1 cellular context compared by ENCODE assay signal in genomic region chr12:109093022-109093918, GRCh38.
A peak's percentile ranks its signal among the peaks of the same experiment; 100 is the strongest.
TF ChIP-seq lines count a peak whose summit lies in the region.

Gene ALKBH2 (minus strand): TSS chr12:109093472. CDS start chr12:109092786, 686 bp downstream.

TF ChIP-seq in HepG2, 621 proteins besides CTCF, POLR2A, EP300 and RAD21 (continued from another document and continues in another):
- TF ChIP-seq HIC2 (CRISPR knock-in tag; IDR thresholded peaks at IDR 0.05; ENCODE audit: low read depth) (no peak), THYN1 (CRISPR knock-in tag; IDR thresholded peaks at IDR 0.05; ENCODE audit: borderline replicate concordance, low read depth) (peak; percentile 55; the same call in 1 of the 2 replicates), ZNF672 (CRISPR knock-in tag; IDR thresholded peaks at IDR 0.05) (no peak), TP53 (CRISPR knock-in tag; conservative IDR thresholded peaks at IDR 0.05) (0 out of 2 replicates have a peak, but pooled peaks have one; percentile 7), REL (CRISPR knock-in tag; conservative IDR thresholded peaks at IDR 0.05) (peak; percentile 93; the same call in 1 of the 2 replicates), GATAD2A (CRISPR knock-in tag; IDR thresholded peaks at IDR 0.05) (peak; percentile 74), PRDM10 (CRISPR knock-in tag; IDR thresholded peaks at IDR 0.05; ENCODE audit: low read depth) (peak; percentile 64; the same call in 1 of the 2 replicates), TFE3 (CRISPR knock-in tag; IDR thresholded peaks at IDR 0.05) (peak; percentile 77), ZNF367 (CRISPR knock-in tag; IDR thresholded peaks at IDR 0.05; ENCODE audit: borderline replicate concordance) (0 out of 2 replicates have a peak, but pooled peaks have one; percentile 71), KLF9 (CRISPR knock-in tag; IDR thresholded peaks at IDR 0.05; ENCODE audit: low read depth) (0 out of 2 replicates have a peak, but pooled peaks have one; percentile 50), ZNF773 (CRISPR knock-in tag; IDR thresholded peaks at IDR 0.05; ENCODE audit: borderline replicate concordance) (peak; percentile 27; the same call in 1 of the 2 replicates), REXO4 (CRISPR knock-in tag; IDR thresholded peaks at IDR 0.05; ENCODE audit: borderline replicate concordance) (0 out of 2 replicates have a peak, but pooled peaks have one; percentile 27), ZBTB42 (CRISPR knock-in tag; IDR thresholded peaks at IDR 0.05) (peak; percentile 64), GPBP1L1 (CRISPR knock-in tag; IDR thresholded peaks at IDR 0.05) (no peak), MYNN (CRISPR knock-in tag; IDR thresholded peaks at IDR 0.05; ENCODE audit: low read depth) (peak; percentile 87; the same call in 1 of the 2 replicates), KMT2B (CRISPR knock-in tag; IDR thresholded peaks at IDR 0.05) (peak; percentile 97), BCL3 (CRISPR knock-in tag; IDR thresholded peaks at IDR 0.05) (peak; percentile 95; the same call in 1 of the 2 replicates), CHD2 (IDR thresholded peaks at IDR 0.05; ENCODE audit: low read depth, low read length) (peak; percentile 92), ZNF747 (CRISPR knock-in tag; IDR thresholded peaks at IDR 0.05; ENCODE audit: borderline replicate concordance) (peak; percentile 97), DMAP1 (CRISPR knock-in tag; IDR thresholded peaks at IDR 0.05) (peak; percentile 94), MTA1 (CRISPR knock-in tag; IDR thresholded peaks at IDR 0.05; ENCODE audit: borderline replicate concordance) (peak; percentile 73; the same call in 1 of the 2 replicates), ZBTB26 (CRISPR knock-in tag; IDR thresholded peaks at IDR 0.05; ENCODE audit: borderline replicate concordance) (peak; percentile 87), ZNF605 (CRISPR knock-in tag; IDR thresholded peaks at IDR 0.05) (peak; percentile 98), KAT8 (CRISPR knock-in tag; IDR thresholded peaks at IDR 0.05) (peak; percentile 96), ZNF589 (CRISPR knock-in tag; conservative IDR thresholded peaks at IDR 0.05) (peak; percentile 99), PLSCR1 (CRISPR knock-in tag; IDR thresholded peaks at IDR 0.05; ENCODE audit: borderline replicate concordance) (peak; percentile 91; the same call in 1 of the 2 replicates), TBL1XR1 (IDR thresholded peaks at IDR 0.05; ENCODE audit: borderline replicate concordance, low read length, partially characterized antibody) (peak; percentile 42), ATM (IDR thresholded peaks at IDR 0.05; ENCODE audit: borderline replicate concordance) (no peak), EEA1 (CRISPR knock-in tag; IDR thresholded peaks at IDR 0.05; ENCODE audit: borderline replicate concordance) (peak; percentile 38; the same call in 1 of the 2 replicates), TIGD3 (CRISPR knock-in tag; IDR thresholded peaks at IDR 0.05; ENCODE audit: borderline replicate concordance) (0 out of 2 replicates have a peak, but pooled peaks have one; percentile 45), ZFYVE20 (CRISPR knock-in tag; IDR thresholded peaks at IDR 0.05; ENCODE audit: borderline replicate concordance, low read depth) (peak; percentile 91; the same call in 1 of the 2 replicates), SRF (IDR thresholded peaks at IDR 0.05; ENCODE audit: low read depth, low read length) (no peak), ZNF34 (CRISPR knock-in tag; IDR thresholded peaks at IDR 0.05; ENCODE audit: borderline replicate concordance) (peak; percentile 63; the same call in 1 of the 2 replicates), GMEB2 (CRISPR knock-in tag; IDR thresholded peaks at IDR 0.05; ENCODE audit: low read depth) (peak; percentile 62; the same call in 1 of the 2 replicates), ARNT2 (CRISPR knock-in tag; IDR thresholded peaks at IDR 0.05; ENCODE audit: low read depth) (peak; percentile 98), ZNF230 (CRISPR knock-in tag; IDR thresholded peaks at IDR 0.05) (peak; percentile 95), ZNF468 (CRISPR knock-in tag; IDR thresholded peaks at IDR 0.05) (peak; percentile 54; the same call in 1 of the 2 replicates), ZNF282 (IDR thresholded peaks at IDR 0.05; ENCODE audit: partially characterized antibody) (no peak), ZBTB1 (CRISPR knock-in tag; IDR thresholded peaks at IDR 0.05; ENCODE audit: borderline replicate concordance) (no peak), ZNF3 (CRISPR knock-in tag; IDR thresholded peaks at IDR 0.05) (no peak), ZNF777 (CRISPR knock-in tag; IDR thresholded peaks at IDR 0.05) (peak; percentile 65), NR0B2 (CRISPR knock-in tag; IDR thresholded peaks at IDR 0.05) (peak; percentile 99), RAD51 (IDR thresholded peaks at IDR 0.05; ENCODE audit: borderline replicate concordance) (no peak), ZNF234 (CRISPR knock-in tag; conservative IDR thresholded peaks at IDR 0.05) (peak; percentile 95), WIZ (CRISPR knock-in tag; IDR thresholded peaks at IDR 0.05) (peak; percentile 86), ZNF704 (CRISPR knock-in tag; IDR thresholded peaks at IDR 0.05; ENCODE audit: borderline replicate concordance) (no peak), HDAC1 (CRISPR knock-in tag; IDR thresholded peaks at IDR 0.05) (peak; percentile 96), TOPORS (CRISPR knock-in tag; IDR thresholded peaks at IDR 0.05) (peak; percentile 95), ATAD3A (CRISPR knock-in tag; IDR thresholded peaks at IDR 0.05) (no peak), ZNF160 (CRISPR knock-in tag; IDR thresholded peaks at IDR 0.05) (peak; percentile 94; the same call in 1 of the 2 replicates)
